10 cellular contexts compared by ENCODE assay signal in genomic region chr4:1763550-1764080, GRCh38. TPM values are rescaled to one million over a fixed set of nuclear protein-coding genes. Genes with fewer than 3 reads are reported as not detected.
DNase-seq lines count a peak whose midpoint lies in the region; ATAC-seq, FAIRE-seq and TF ChIP-seq lines count a peak whose summit lies in the region.
"Had no signal": no experiment of that assay in that cellular context is flagged by ENCODE, and none has a peak within 500 bp of the region (broad histone marks: within the 10 kb centered on the region; RNA-seq: fewer than 3 reads in every experiment).

No MANE protein-coding gene starts in this region.

- H3K4me1 Mint-ChIP-seq in MCF 10A (ENCODE audit: insufficient read depth, unreplicated experiment) (peaks cover 7% of the 10 kb centered on the region), immature natural killer cell (peaks cover 0 to 2% of the 10 kb centered on the region in 2 donors)
- peaks cover 4% of the 10 kb centered on the region for H3K4me1 Mint-ChIP-seq in activated naive CD8-positive, alpha-beta T cell treated with anti-CD3 and anti-CD28 coated beads for 36 hours
- H3K4me1 Mint-ChIP-seq in naive thymus-derived CD4-positive, alpha-beta T cell, result peaks cover 0 to 11% (median 0%) of the 10 kb centered on the region in 7 donors

- TF ChIP-seq RAD21 in H1 (IDR thresholded peaks at IDR 0.05 in 1 of 2, conservative IDR thresholded peaks at IDR 0.05 in 1 of 2; ENCODE audit: low read depth in 2 of 2, low read length in 2 of 2) (no peak), liver (IDR thresholded peaks at IDR 0.05) (peak in 1 of 2 donors; percentile 23)

- no peak for FAIRE-seq in H1 (lab: Jason Lieb, UNC)

- H4K8ac ChIP-seq in H1 (ENCODE audit: extremely low read depth, insufficient read depth, low read length), result peak overlapping the region; percentile 80; the same call in 1 of the 2 replicates

- peaks cover 0 to 6% of the 10 kb centered on the region in 2 donors for H3K4me1 ChIP-seq in breast epithelium
- H3K4me1 ChIP-seq in H1 (replicated peaks in 1 of 4; ENCODE audit: control insufficient read depth in 3 of 4, insufficient read depth in 4 of 4, low read length in 3 of 4), result peaks cover 5 to 27% (median 18%) of the 10 kb centered on the region in 4 experiments
- peaks cover 0 to 5% (median 3%) of the 10 kb centered on the region in 4 donors for H3K4me1 ChIP-seq in liver (ENCODE audit: control insufficient read depth in 4 of 4, insufficient read depth in 4 of 4, low read length in 3 of 4)
- peaks cover 56% of the 10 kb centered on the region for H3K4me1 ChIP-seq in vagina
- no peaks in the 10 kb centered on the region for H3K4me1 ChIP-seq in naive thymus-derived CD4-positive, alpha-beta T cell (ENCODE audit: control insufficient read depth in 2 of 2, insufficient read depth in 2 of 2, low read length in 2 of 2)

- no peak overlapping the region for H3K4ac ChIP-seq in H1 (replicated peaks; ENCODE audit: insufficient read length, low read depth, low read length)

- peaks cover 4% of the 10 kb centered on the region; the same call in 1 of the 2 replicates for H3K23me2 ChIP-seq in H1 (ENCODE audit: low read depth, low read length)

- no peaks in the 10 kb centered on the region for H3K36me3 ChIP-seq in breast epithelium
- H3K36me3 ChIP-seq in H1 (ENCODE audit: control insufficient read depth in 2 of 4, insufficient read depth in 4 of 4, low read length in 3 of 4), result no peaks in the 10 kb centered on the region
- no peaks in the 10 kb centered on the region for H3K36me3 ChIP-seq in liver (ENCODE audit: control insufficient read depth in 4 of 4, insufficient read depth in 3 of 4, low read depth in 1 of 4, low read length in 3 of 4)
- H3K36me3 ChIP-seq in vagina, result no peaks in the 10 kb centered on the region
- H3K36me3 ChIP-seq in naive thymus-derived CD4-positive, alpha-beta T cell (ENCODE audit: control insufficient read depth in 2 of 3, insufficient read depth in 3 of 3, low read length in 3 of 3), result no peaks in the 10 kb centered on the region

- no peak overlapping the region for H2BK12ac ChIP-seq in H1 (ENCODE audit: low read depth, low read length)

- H3K27ac ChIP-seq in breast epithelium (no peak overlapping the region), H1 (ENCODE audit: low read depth, low read length) (no peak overlapping the region), liver (ENCODE audit: low read depth in 1 of 2, low read length in 2 of 2) (no peak overlapping the region), vagina (no peak overlapping the region)
- H3K27ac ChIP-seq in naive thymus-derived CD4-positive, alpha-beta T cell (ENCODE audit: low read depth, low read length), result no peak overlapping the region

- no peak overlapping the region for H4K5ac ChIP-seq in H1 (ENCODE audit: insufficient read length, low read depth, low read length)

- TF ChIP-seq EP300 in H1 (IDR thresholded peaks at IDR 0.05; ENCODE audit: borderline replicate concordance in 1 of 2, low read depth in 2 of 2, low read length in 2 of 2), result no peak

- H3K27me3 ChIP-seq in breast epithelium (peaks cover 0 to 4% of the 10 kb centered on the region in 2 donors), H1 (replicated peaks in 1 of 4; ENCODE audit: control insufficient read depth in 3 of 4, extremely low read depth in 1 of 4, insufficient read depth in 3 of 4, low read length in 3 of 4) (peaks cover 0 to 3% (median 0%) of the 10 kb centered on the region in 4 experiments; a peak in 2 of 7 replicates), liver (ENCODE audit: control insufficient read depth in 4 of 4, insufficient read depth in 4 of 4, low read length in 3 of 4) (no peaks in the 10 kb centered on the region), vagina (no peaks in the 10 kb centered on the region)
- H3K27me3 ChIP-seq in naive thymus-derived CD4-positive, alpha-beta T cell (ENCODE audit: control insufficient read depth in 2 of 2, insufficient read depth in 2 of 2, low read length in 2 of 2), result no peaks in the 10 kb centered on the region

- WGBS in H1 (ENCODE audit: extremely low coverage in 1 of 2, insufficient coverage in 1 of 2, insufficient read length in 1 of 2, insufficient replicate concordance in 2 of 2, low coverage in 1 of 2, low lambda C conversion rate in 2 of 2, missing lambda C conversion rate in 1 of 2), 2 experiments, result 68% methylated on average over 12 of the region's 36 CpGs; no CpG with 5 or more reads in 1 of the 2 experiments
- WGBS in liver, result 19% methylated on average over 36 of the region's 36 CpGs

- H3K27ac Mint-ChIP-seq in MCF 10A (ENCODE audit: low read depth, unreplicated experiment) (no peak overlapping the region), immature natural killer cell (no peak overlapping the region)
- H3K27ac Mint-ChIP-seq in activated naive CD8-positive, alpha-beta T cell treated with anti-CD3 and anti-CD28 coated beads for 36 hours, result no peak overlapping the region
- H3K27ac Mint-ChIP-seq in naive thymus-derived CD4-positive, alpha-beta T cell, result no peak overlapping the region

- no peak overlapping the region for H2AK5ac ChIP-seq in H1 (ENCODE audit: low read depth, low read length)

- H2BK20ac ChIP-seq in H1 (ENCODE audit: low read length), result no peak overlapping the region

- no peak overlapping the region for H2BK120ac ChIP-seq in H1 (replicated peaks; ENCODE audit: low read depth, low read length)

- no peak overlapping the region for H3K14ac ChIP-seq in H1 (ENCODE audit: insufficient read length)

- no peaks in the 10 kb centered on the region for H3K9me3 Mint-ChIP-seq in MCF 10A (ENCODE audit: unreplicated experiment)
- no peaks in the 10 kb centered on the region for H3K9me3 Mint-ChIP-seq in activated naive CD8-positive, alpha-beta T cell treated with anti-CD3 and anti-CD28 coated beads for 36 hours
- no peaks in the 10 kb centered on the region for H3K9me3 Mint-ChIP-seq in immature natural killer cell
- no peaks in the 10 kb centered on the region for H3K9me3 Mint-ChIP-seq in naive thymus-derived CD4-positive, alpha-beta T cell

- H3K27me3 Mint-ChIP-seq in MCF 10A (ENCODE audit: insufficient read depth, unreplicated experiment) (no peaks in the 10 kb centered on the region), immature natural killer cell (ENCODE audit: low read depth in 3 of 3) (peaks cover 0 to 3% (median 0%) of the 10 kb centered on the region in 3 donors)
- H3K27me3 Mint-ChIP-seq in activated naive CD8-positive, alpha-beta T cell treated with anti-CD3 and anti-CD28 coated beads for 36 hours, result peaks cover 31% of the 10 kb centered on the region
- peaks cover 4 to 37% (median 18%) of the 10 kb centered on the region in 5 donors for H3K27me3 Mint-ChIP-seq in naive thymus-derived CD4-positive, alpha-beta T cell

- no peaks in the 10 kb centered on the region for H3K9me3 ChIP-seq in breast epithelium
- no peaks in the 10 kb centered on the region for H3K9me3 ChIP-seq in H1 (ENCODE audit: insufficient read depth in 2 of 2, low read depth in 1 of 2, low read length in 1 of 2)
- no peaks in the 10 kb centered on the region for H3K9me3 ChIP-seq in liver (ENCODE audit: control insufficient read depth in 4 of 4, low read length in 3 of 4)
- H3K9me3 ChIP-seq in vagina, result no peaks in the 10 kb centered on the region
- no peaks in the 10 kb centered on the region for H3K9me3 ChIP-seq in naive thymus-derived CD4-positive, alpha-beta T cell (ENCODE audit: control insufficient read depth in 2 of 3, low read length in 3 of 3)

- H3K56ac ChIP-seq in H1 (replicated peaks; ENCODE audit: insufficient read length, low read depth, low read length), result no peak overlapping the region

- intact Hi-C loops in breast epithelium (cut with DNase I; ENCODE audit: low total_unique reads) (loop anchor here (5.0 kb wide), 1 partner anchor 826 kb away; no protein-coding TSS in a partner anchor), MCF 10A (cut with micrococcal nuclease) (no loop called here), vagina (cut with DNase I) (loop anchor here (10.0 kb wide), 1 partner anchor 141 kb away; no protein-coding TSS in a partner anchor)
- intact Hi-C loops in naive thymus-derived CD4-positive, alpha-beta T cell (cut with micrococcal nuclease), result no loop called here

- H3K79me1 ChIP-seq in H1 (ENCODE audit: low read depth, low read length), result no peaks in the 10 kb centered on the region

- BruUV-seq in MCF 10A (replicated peaks; lab: Mats Ljungman, UMichigan), result no TSS peak

- H2AFZ ChIP-seq in H1 (ENCODE audit: low read length), result no peak overlapping the region

- DNase-seq in breast epithelium (ENCODE audit: low spot score in 2 of 2) (no peak), MCF 10A (ENCODE audit: unreplicated experiment) (no peak), H1 (ENCODE audit: low read depth in 1 of 2, low spot score in 2 of 2) (no peak), vagina (ENCODE audit: extremely low spot score in 2 of 2) (no peak), immature natural killer cell (no peak)
- DNase-seq in activated naive CD8-positive, alpha-beta T cell treated with anti-CD3 and anti-CD28 coated beads for 36 hours, result no peak
- DNase-seq in naive thymus-derived CD4-positive, alpha-beta T cell, result no peak
- DNase-seq: activated CD4-positive, alpha-beta T cell treated with anti-CD3 and anti-CD28 coated beads for 4 hours; AML-193 had no signal

- TF ChIP-seq CTCF in breast epithelium (IDR thresholded peaks at IDR 0.05) (no peak), MCF 10A (IDR thresholded peaks at IDR 0.05; ENCODE audit: unreplicated experiment) (no peak), H1 (IDR thresholded peaks at IDR 0.05; ENCODE audit: control extremely low read depth in 1 of 3, insufficient read depth in 1 of 3, low read depth in 1 of 3, low read length in 3 of 3) (no peak), liver (IDR thresholded peaks at IDR 0.05; ENCODE audit: low read depth, low read length, missing input control) (peak; percentile 20), vagina (IDR thresholded peaks at IDR 0.05) (no peak)

- H3K4me3 ChIP-seq in breast epithelium (peak overlapping the region; percentile 19 to 64 (median 40)), H1 (ENCODE audit: extremely low read depth in 1 of 4, insufficient read depth in 2 of 4, low read depth in 3 of 4, low read length in 4 of 4) (no peak overlapping the region), liver (ENCODE audit: low read depth in 1 of 3, low read length in 3 of 3) (peak overlapping the region in 1 of 3 donors; percentile 19), vagina (peak overlapping the region; percentile 21 to 34)
- no peak overlapping the region for H3K4me3 ChIP-seq in naive thymus-derived CD4-positive, alpha-beta T cell (ENCODE audit: low read length)

- H3K4me3 Mint-ChIP-seq in MCF 10A (ENCODE audit: unreplicated experiment) (no peak overlapping the region), immature natural killer cell (no peak overlapping the region)
- H3K4me3 Mint-ChIP-seq in activated naive CD8-positive, alpha-beta T cell treated with anti-CD3 and anti-CD28 coated beads for 36 hours, result no peak overlapping the region
- H3K4me3 Mint-ChIP-seq in naive thymus-derived CD4-positive, alpha-beta T cell, result no peak overlapping the region

- H2BK5ac ChIP-seq in H1 (ENCODE audit: low read depth, low read length), result no peak overlapping the region; the same call in 1 of the 2 replicates

- H3K4me2 ChIP-seq in H1 (ENCODE audit: insufficient read depth in 1 of 2, low read depth in 2 of 2, low read length in 2 of 2), result no peak overlapping the region

- peak overlapping the region; percentile 71 for H3K18ac ChIP-seq in H1 (ENCODE audit: extremely low read depth, low read length)

- H4K20me1 ChIP-seq in H1 (replicated peaks in 1 of 2; ENCODE audit: control insufficient read depth in 1 of 2, insufficient read depth in 2 of 2, low read length in 2 of 2), result no peaks in the 10 kb centered on the region

- TF ChIP-seq POLR2A in breast epithelium (IDR thresholded peaks at IDR 0.05) (no peak), H1 (IDR thresholded peaks at IDR 0.05; ENCODE audit: control extremely low read depth in 1 of 2, low read depth in 2 of 2, low read length in 2 of 2) (no peak), vagina (IDR thresholded peaks at IDR 0.05) (no peak)

- POLR2A ChIA-PET in MCF 10A (lab: Yijun Ruan, JAX) (no interaction called here), H1 (lab: Charles Lee; ENCODE audit: partially characterized antibody) (interaction anchor here (1.4 to 4.9 kb wide), 4 partner anchors 11 to 46 kb away, joined by 4 to 20 read pairs (median 8); partner anchors contain the start of gene FGFR3)
- POLR2A ChIA-PET in naive thymus-derived CD4-positive, alpha-beta T cell (lab: Charles Lee), result no interaction called here

- no peaks in the 10 kb centered on the region for H3K36me3 Mint-ChIP-seq in MCF 10A (ENCODE audit: insufficient read depth, unreplicated experiment)
- no peaks in the 10 kb centered on the region for H3K36me3 Mint-ChIP-seq in activated naive CD8-positive, alpha-beta T cell treated with anti-CD3 and anti-CD28 coated beads for 36 hours
- H3K36me3 Mint-ChIP-seq in immature natural killer cell, result no peaks in the 10 kb centered on the region
- H3K36me3 Mint-ChIP-seq in naive thymus-derived CD4-positive, alpha-beta T cell, result no peaks in the 10 kb centered on the region

- H2BK15ac ChIP-seq in H1 (ENCODE audit: low read length), result no peak overlapping the region

- CTCF ChIA-PET in MCF 10A (lab: Yijun Ruan, JAX), result no interaction called here
- CTCF ChIA-PET in H1 (lab: Charles Lee; ENCODE audit: partially characterized antibody), result interaction anchor here (52.9 to 71.2 kb wide), 2 partner anchors 1 to 25 kb away, joined by 2507 read pairs; partner anchors contain the start of gene FGFR3
- CTCF ChIA-PET in naive thymus-derived CD4-positive, alpha-beta T cell (lab: Charles Lee), result no interaction called here

- H3K9ac ChIP-seq in H1 (replicated peaks in 1 of 4; ENCODE audit: extremely low read depth in 1 of 4, low read depth in 3 of 4, low read length in 3 of 4) (no peak overlapping the region), liver (ENCODE audit: low read depth in 1 of 2, low read length in 2 of 2) (no peak overlapping the region)

- no peak for ATAC-seq in naive thymus-derived CD4-positive, alpha-beta T cell

- no peaks in the 10 kb centered on the region for H3K79me2 ChIP-seq in H1 (ENCODE audit: control insufficient read depth in 1 of 2, insufficient read depth in 2 of 2, low read length in 2 of 2)

- no peak overlapping the region for H3K23ac ChIP-seq in H1 (ENCODE audit: insufficient read length)

- H4K91ac ChIP-seq in H1 (replicated peaks; ENCODE audit: insufficient read length, low read length), result no peak overlapping the region

RNA-seq across cellular contexts. Expression of gene FGFR3, which starts 29.5 kb away (rescaled TPM):
- total RNA-seq in breast epithelium (1 to 10 TPM in 2 of 3 donors, under 1 TPM in 1; 0.80 to 3.5 (median 2.0) TPM), MCF 10A (2022) (2.5 and 6.5 TPM in 2 replicates), liver (10 to 100 TPM; 39.1 to 40.0 TPM), vagina (96.5 TPM)
- 19.5 TPM in 2 replicates for total RNA-seq in H1 (2021; fragmentation: NEBNext Ultra II Directional; extraction: Animal tissue kit (Norgen Biotek cat#: 25700))
- polyA plus RNA-seq in H1 (2011; rRNA removed) (9.0 and 18.6 TPM in 2 replicates), liver (10 to 100 TPM in 1 of 2 donors, 1 to 10 TPM in 1; 5.6 to 19.1 TPM), immature natural killer cell (not detected)
- polyA plus RNA-seq in H1 (2011; cell fraction: cytosol; rRNA removed), result 23.3 TPM
- polyA plus RNA-seq in H1 (2011; cell fraction: nucleus; rRNA removed), result 124 TPM
- polyA plus RNA-seq in H1 (2012, experiment 1 of 2), result 17.5 to 23.1 TPM (median 20.3 TPM) in 4 replicates
- polyA plus RNA-seq in H1 (2012, experiment 2 of 2), result 15.8 TPM
- polyA plus RNA-seq in H1 (2013, experiment 1 of 2), result 8.6 TPM
- polyA plus RNA-seq in H1 (2013, experiment 2 of 2), result 8.2 TPM
- polyA minus RNA-seq in H1 (2011; rRNA and poly(A)+ RNA removed), result 4.2 and 7.4 TPM in 2 replicates
- polyA minus RNA-seq in H1 (2011; cell fraction: cytosol; rRNA and poly(A)+ RNA removed), result 22.6 TPM
- 34.9 TPM for polyA minus RNA-seq in H1 (2011; cell fraction: nucleus; rRNA and poly(A)+ RNA removed)
- total RNA-seq in activated naive CD8-positive, alpha-beta T cell treated with anti-CD3 and anti-CD28 coated beads for 36 hours, result not detected
- total RNA-seq in naive thymus-derived CD4-positive, alpha-beta T cell, result 1 to 10 TPM in 1 of 5 experiments, not detected in 4; 1.0 TPM
- not detected for polyA plus RNA-seq in naive thymus-derived CD4-positive, alpha-beta T cell

RNA-seq across cellular contexts. Expression of gene TACC3, which starts 42.3 kb away (rescaled TPM):
- total RNA-seq in breast epithelium (1 to 10 TPM; 4.1 to 7.8 (median 4.9) TPM), MCF 10A (2022) (53.0 and 69.8 TPM in 2 replicates), liver (10 to 100 TPM in 1 of 2 donors, 1 to 10 TPM in 1; 4.9 to 38.9 TPM), vagina (16.0 TPM)
- total RNA-seq in H1 (2021; fragmentation: NEBNext Ultra II Directional; extraction: Animal tissue kit (Norgen Biotek cat#: 25700)), result 147 and 148 TPM in 2 replicates
- polyA plus RNA-seq in H1 (2011; rRNA removed) (73.8 and 113 TPM in 2 replicates), liver (1 to 10 TPM; 1.4 to 6.1 TPM), immature natural killer cell (10 to 100 TPM in 1 of 3 donors, 1 to 10 TPM in 2; 5.0 to 11.9 (median 7.3) TPM)
- polyA plus RNA-seq in H1 (2011; cell fraction: cytosol; rRNA removed), result 93.2 TPM
- polyA plus RNA-seq in H1 (2011; cell fraction: nucleus; rRNA removed), result 159 TPM
- 127 to 150 TPM (median 147 TPM) in 4 replicates for polyA plus RNA-seq in H1 (2012, experiment 1 of 2)
- polyA plus RNA-seq in H1 (2012, experiment 2 of 2), result 102 TPM
- 103 TPM for polyA plus RNA-seq in H1 (2013, experiment 1 of 2)
- 92.2 TPM for polyA plus RNA-seq in H1 (2013, experiment 2 of 2)
- polyA minus RNA-seq in H1 (2011; rRNA and poly(A)+ RNA removed), result 22.0 and 36.9 TPM in 2 replicates
- 57.8 TPM for polyA minus RNA-seq in H1 (2011; cell fraction: cytosol; rRNA and poly(A)+ RNA removed)
- polyA minus RNA-seq in H1 (2011; cell fraction: nucleus; rRNA and poly(A)+ RNA removed), result 46.0 TPM
- total RNA-seq in activated naive CD8-positive, alpha-beta T cell treated with anti-CD3 and anti-CD28 coated beads for 36 hours, result 100 to 1,000 TPM; 189 to 190 TPM
- 100 to 1,000 TPM; 100 to 165 (median 162) TPM for total RNA-seq in naive thymus-derived CD4-positive, alpha-beta T cell
- polyA plus RNA-seq in naive thymus-derived CD4-positive, alpha-beta T cell, result 100 to 1,000 TPM in 1 of 2 donors, 10 to 100 TPM in 1; 70.5 to 100 TPM

RNA-seq across cellular contexts. Expression of gene TMEM129, which starts 42.5 kb away (rescaled TPM):
- total RNA-seq in breast epithelium (10 to 100 TPM; 40.5 to 47.3 (median 41.6) TPM), MCF 10A (2022) (25.5 and 38.3 TPM in 2 replicates), liver (10 to 100 TPM; 15.9 to 37.0 TPM), vagina (50.6 TPM)
- total RNA-seq in H1 (2021; fragmentation: NEBNext Ultra II Directional; extraction: Animal tissue kit (Norgen Biotek cat#: 25700)), result 28.5 and 31.5 TPM in 2 replicates
- polyA plus RNA-seq in H1 (2011; rRNA removed) (58.7 and 89.1 TPM in 2 replicates), liver (10 to 100 TPM; 12.2 to 27.7 TPM), immature natural killer cell (10 to 100 TPM; 25.5 to 37.9 (median 37.3) TPM)
- polyA plus RNA-seq in H1 (2011; cell fraction: cytosol; rRNA removed), result 56.3 TPM
- polyA plus RNA-seq in H1 (2011; cell fraction: nucleus; rRNA removed), result 148 TPM
- polyA plus RNA-seq in H1 (2012, experiment 1 of 2), result 20.4 to 36.0 TPM (median 32.1 TPM) in 4 replicates
- 25.8 TPM for polyA plus RNA-seq in H1 (2012, experiment 2 of 2)
- polyA plus RNA-seq in H1 (2013, experiment 1 of 2), result 24.7 TPM
- polyA plus RNA-seq in H1 (2013, experiment 2 of 2), result 26.9 TPM
- polyA minus RNA-seq in H1 (2011; rRNA and poly(A)+ RNA removed), result 16.4 and 19.6 TPM in 2 replicates
- polyA minus RNA-seq in H1 (2011; cell fraction: cytosol; rRNA and poly(A)+ RNA removed), result 25.7 TPM
- polyA minus RNA-seq in H1 (2011; cell fraction: nucleus; rRNA and poly(A)+ RNA removed), result 30.7 TPM
- 10 to 100 TPM; 20.5 to 20.8 TPM for total RNA-seq in activated naive CD8-positive, alpha-beta T cell treated with anti-CD3 and anti-CD28 coated beads for 36 hours
- total RNA-seq in naive thymus-derived CD4-positive, alpha-beta T cell, result 10 to 100 TPM; 20.0 to 41.1 (median 26.7) TPM
- 10 to 100 TPM; 34.9 to 44.7 TPM for polyA plus RNA-seq in naive thymus-derived CD4-positive, alpha-beta T cell

RNA-seq across cellular contexts. Expression of gene SLBP, which starts 51.5 kb away (rescaled TPM):
- total RNA-seq in breast epithelium (10 to 100 TPM; 45.1 to 52.0 (median 45.6) TPM), MCF 10A (2022) (37.1 and 43.5 TPM in 2 replicates), liver (10 to 100 TPM; 14.7 to 64.4 TPM), vagina (49.6 TPM)
- total RNA-seq in H1 (2021; fragmentation: NEBNext Ultra II Directional; extraction: Animal tissue kit (Norgen Biotek cat#: 25700)), result 45.1 and 49.0 TPM in 2 replicates
- polyA plus RNA-seq in H1 (2011; rRNA removed) (24.6 and 44.1 TPM in 2 replicates), liver (10 to 100 TPM; 15.1 to 19.6 TPM), immature natural killer cell (10 to 100 TPM; 59.0 to 71.6 (median 61.7) TPM)
- polyA plus RNA-seq in H1 (2011; cell fraction: cytosol; rRNA removed), result 41.5 TPM
- 18.5 TPM for polyA plus RNA-seq in H1 (2011; cell fraction: nucleus; rRNA removed)
- 36.4 to 63.8 TPM (median 38.7 TPM) in 4 replicates for polyA plus RNA-seq in H1 (2012, experiment 1 of 2)
- polyA plus RNA-seq in H1 (2012, experiment 2 of 2), result 16.6 TPM
- 38.1 TPM for polyA plus RNA-seq in H1 (2013, experiment 1 of 2)
- 38.5 TPM for polyA plus RNA-seq in H1 (2013, experiment 2 of 2)
- 19.4 and 22.8 TPM in 2 replicates for polyA minus RNA-seq in H1 (2011; rRNA and poly(A)+ RNA removed)
- polyA minus RNA-seq in H1 (2011; cell fraction: cytosol; rRNA and poly(A)+ RNA removed), result 29.6 TPM
- polyA minus RNA-seq in H1 (2011; cell fraction: nucleus; rRNA and poly(A)+ RNA removed), result 13.3 TPM
- 100 to 1,000 TPM; 183 to 184 TPM for total RNA-seq in activated naive CD8-positive, alpha-beta T cell treated with anti-CD3 and anti-CD28 coated beads for 36 hours
- 100 to 1,000 TPM in 1 of 5 experiments, 10 to 100 TPM in 4; 29.5 to 103 (median 30.3) TPM for total RNA-seq in naive thymus-derived CD4-positive, alpha-beta T cell
- 10 to 100 TPM; 51.1 to 62.1 TPM for polyA plus RNA-seq in naive thymus-derived CD4-positive, alpha-beta T cell

Comparison
In these comparisons a context has a peak if more than half of its experiments do, and no peak if none do; other contexts are left out.
1. intact Hi-C loops: an anchor here in breast epithelium (5.0 kb wide) and vagina (10.0 kb wide); none called in MCF 10A and naive thymus-derived CD4-positive, alpha-beta T cell.
2. H3K4me3 ChIP-seq: peak in breast epithelium (3 of 3) and vagina (2 of 2); none in H1 (0 of 4) and naive thymus-derived CD4-positive, alpha-beta T cell (single experiment).